In genomic region chr7:46424934-46425333, GRCh38 we compare ENCODE assay signal across 19 cellular contexts.
"Had no signal": no experiment of that assay in that cellular context is flagged by ENCODE, and none has a peak within 500 bp of the region (broad histone marks: within the 10 kb centered on the region; RNA-seq: fewer than 3 reads in every experiment).

No MANE protein-coding gene starts in this region.

- H3K9me3 ChIP-seq: body of pancreas, left ventricle myocardium inferior, tibial artery, vagina had no signal

- H3K27me3 ChIP-seq: body of pancreas, hepatocyte, tibial artery, vagina had no signal

- DNase-seq: activated CD4-positive, alpha-beta T cell treated with anti-CD3 and anti-CD28 coated beads for 48 hours; activated CD8-positive, alpha-beta memory T cell treated with anti-CD3 and anti-CD28 coated beads, Interleukin-2, amount 50 U/mL, for 4 hours; activated CD8-positive, alpha-beta T cell treated with anti-CD3 and anti-CD28 coated beads, Interleukin-2, amount 10 ng/mL, durations not matched to agents 7 days and 5 days; activated gamma-delta T cell; activated T-cell treated with anti-CD3 and anti-CD28 coated beads, Interleukin-2, amount 50 U/mL, for 48 hours; body of pancreas; effector memory CD8-positive, alpha-beta T cell; kidney; left ventricle myocardium inferior; stimulated activated CD4-positive, alpha-beta T cell treated with anti-CD3 and anti-CD28 coated beads, Interleukin-15, amount 100 ng/mL, for 24 hours; stimulated activated CD4-positive, alpha-beta T cell treated with anti-CD3 and anti-CD28 coated beads, Interleukin-4, amount 100 ng/mL, for 1 hour; stimulated activated naive CD4-positive, alpha-beta T cell; T-helper 17 cell; tibial artery had no signal

- H3K27ac ChIP-seq: body of pancreas, hepatocyte, left ventricle myocardium inferior, tibial artery, vagina had no signal

- H3K36me3 ChIP-seq: left ventricle myocardium inferior, tibial artery, vagina had no signal

- ATAC-seq: activated CD8-positive, alpha-beta T cell treated with anti-CD3 and anti-CD28 coated beads, Interleukin-2, amount 10 ng/mL, durations not matched to agents 7 days and 5 days; activated naive CD4-positive, alpha-beta T cell treated with anti-CD3 and anti-CD28 coated beads, Interleukin-2, amount 50 U/mL, for 72 hours; body of pancreas; effector memory CD8-positive, alpha-beta T cell; natural killer cell treated with Interleukin-12 subunit alpha and Interleukin-12 subunit beta and Interleukin-15 and Interleukin-18, amount 100 ng/mL, for 72 hours; T-helper 17 cell; WTC11 had no signal

- H3K4me1 ChIP-seq: left ventricle myocardium inferior, tibial artery, vagina had no signal

- H3K4me3 ChIP-seq: body of pancreas, hepatocyte, left ventricle myocardium inferior, tibial artery, vagina had no signal
